Comparison of ENCODE assay signal across 26 cellular contexts in genomic region chr16:12482821-12483220, GRCh38.
"Had no signal": no experiment of that assay in that cellular context is flagged by ENCODE, and none has a peak within 500 bp of the region (broad histone marks: within the 10 kb centered on the region; RNA-seq: fewer than 3 reads in every experiment).

No MANE protein-coding gene starts in this region.

- H3K9ac ChIP-seq: neural progenitor cell, parathyroid adenoma had no signal

- H3K27me3 ChIP-seq: neural progenitor cell, ovary, right lobe of liver, sigmoid colon, suprapubic skin, testis, tibial artery, transverse colon, upper lobe of right lung, uterus had no signal

- H3K4me1 ChIP-seq: neural progenitor cell, psoas muscle, right lobe of liver, suprapubic skin, testis, tibial artery, transverse colon, upper lobe of right lung, uterus had no signal

- H3K9me3 ChIP-seq: ovary, psoas muscle, right lobe of liver, sigmoid colon, suprapubic skin, testis, tibial artery, transverse colon, upper lobe of right lung, uterus had no signal

- H3K27ac ChIP-seq: neural progenitor cell, ovary, parathyroid adenoma, psoas muscle, right lobe of liver, sigmoid colon, suprapubic skin, testis, tibial artery, transverse colon, upper lobe of right lung, uterus had no signal

- ATAC-seq: natural killer cell; psoas muscle; right cardiac atrium; right lobe of liver; stimulated activated memory B cell treated with anti-CD40 and anti-IgM and Interleukin-4, amounts not matched to agents 10 μg/mL and 1 μg/mL and 100 μg/mL, for 72 hours; stimulated activated naive CD8-positive, alpha-beta T cell treated with anti-CD3 and anti-CD28 coated beads, Interleukin-15, amount 100 ng/mL, for 72 hours; stimulated activated naive CD8-positive, alpha-beta T cell treated with anti-CD3 and anti-CD28 coated beads, Interleukin-15, Interleukin-2, amounts not matched to agents 100 U/mL and 50 U/mL, for 24 hours; upper lobe of right lung had no signal

- H3K4me2 ChIP-seq: neural progenitor cell had no signal

- H3K36me3 ChIP-seq: neural progenitor cell, ovary, right lobe of liver, sigmoid colon, suprapubic skin, transverse colon, upper lobe of right lung, uterus had no signal

- DNase-seq: natural killer cell; occipital lobe; ovary; posterior cingulate gyrus; psoas muscle; right cardiac atrium; right lobe of liver; sigmoid colon; small intestine; stimulated activated CD4-positive, alpha-beta T cell treated with anti-CD3 and anti-CD28 coated beads, Interleukin-15, amount 100 ng/mL, for 24 hours; stimulated activated CD4-positive, alpha-beta T cell treated with anti-CD3 and anti-CD28 coated beads, Interleukin-4, amount 100 ng/mL, for 1 hour; stimulated activated CD4-positive, alpha-beta T cell treated with anti-CD3 and anti-CD28 coated beads, Interleukin-4, amount 100 ng/mL, for 4 hours; stimulated activated CD8-positive, alpha-beta memory T cell treated with anti-CD3 and anti-CD28 coated beads, Interleukin-4, amount 100 ng/mL, for 48 hours; stimulated activated naive CD4-positive, alpha-beta T cell; stimulated activated naive CD8-positive, alpha-beta T cell treated with anti-CD3 and anti-CD28 coated beads, Interleukin-15, amount 100 ng/mL, for 72 hours; stimulated activated naive CD8-positive, alpha-beta T cell treated with anti-CD3 and anti-CD28 coated beads, Interleukin-15, Interleukin-2, amounts not matched to agents 100 U/mL and 50 U/mL, for 24 hours; substantia nigra; testis; tibial artery; transverse colon; upper lobe of right lung; uterus had no signal

- H2AFZ ChIP-seq: neural progenitor cell, parathyroid adenoma had no signal

- H3K4me3 ChIP-seq: neural progenitor cell, ovary, psoas muscle, right lobe of liver, sigmoid colon, suprapubic skin, testis, tibial artery, transverse colon, upper lobe of right lung, uterus had no signal

- FAIRE-seq: small intestine had no signal
